In the genomic region with DNA sequence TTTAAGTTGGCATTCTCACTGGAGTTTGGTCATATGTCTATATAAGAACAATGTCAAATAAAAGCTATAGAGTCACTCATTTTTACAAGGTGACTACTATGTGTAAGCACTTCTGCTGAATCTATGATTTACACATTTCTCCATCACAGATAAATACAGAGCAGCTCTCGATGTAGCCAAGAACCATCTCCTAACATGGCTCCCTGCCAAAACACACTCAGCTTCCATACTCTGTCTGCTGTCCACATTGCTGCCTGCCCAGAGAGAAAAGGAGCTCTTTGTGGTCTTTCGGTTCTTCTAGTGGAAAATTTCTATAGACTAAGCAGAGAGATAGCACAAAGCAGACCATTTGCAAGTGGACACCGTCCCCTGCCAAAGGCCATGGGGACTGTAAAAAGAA, we compare ENCODE assay signal across 9 cellular contexts.
DNase-seq lines count a peak whose midpoint lies in the region; ATAC-seq and TF ChIP-seq lines count a peak whose summit lies in the region.
"Had no signal": no experiment of that assay in that cellular context is flagged by ENCODE, and none has a peak within 500 bp of the region (broad histone marks: within the 10 kb centered on the region; RNA-seq: fewer than 3 reads in every experiment).

No MANE protein-coding gene starts in this region.

- H3K9me3 Mint-ChIP-seq in GM23338, result no peaks in the 10 kb centered on the region
- no peaks in the 10 kb centered on the region for H3K9me3 Mint-ChIP-seq in endodermal cell

- H3K4me1 ChIP-seq in GM23338 (ENCODE audit: insufficient read depth) (peaks cover 6% of the 10 kb centered on the region; the same call in 1 of the 2 replicates), endodermal cell (ENCODE audit: control insufficient read depth, insufficient read depth, low read length) (no peaks in the 10 kb centered on the region)

- no peak overlapping the region for H3K4me2 ChIP-seq in GM23338

- H3F3A ChIP-seq in GM23338 (replicated peaks; ENCODE audit: low read depth), result no peaks in the 10 kb centered on the region

- DNase-seq in GM23338 (ENCODE audit: low spot score), result no peak
- DNase-seq in NCI-H2227 (lab: John Stamatoyannopoulos, UW; ENCODE audit: unreplicated experiment), result peak; percentile 57
- no peak for DNase-seq in endodermal cell
- DNase-seq in pons (ENCODE audit: low spot score), result peak; percentile 72
- DNase-seq in SIG-M5 treated with dmso at 0.1 percent for 504 hours (lab: John Stamatoyannopoulos, UW; ENCODE audit: unreplicated experiment), result no peak
- DNase-seq: T-helper 1 cell had no signal

- H3K27me3 Mint-ChIP-seq in GM23338 (ENCODE audit: insufficient read depth, low read depth, poor library complexity) (no peaks in the 10 kb centered on the region), endodermal cell (ENCODE audit: insufficient read depth) (no peaks in the 10 kb centered on the region)

- H3K4me3 ChIP-seq in GM23338, result no peak overlapping the region
- no peak overlapping the region for H3K4me3 ChIP-seq in endodermal cell (ENCODE audit: low read length)

- no peaks in the 10 kb centered on the region for H3K79me2 ChIP-seq in GM23338 (replicated peaks; ENCODE audit: insufficient read depth)

- H3K4me1 Mint-ChIP-seq in GM23338 (peaks cover 4% of the 10 kb centered on the region; the same call in 2 of the 3 replicates), endodermal cell (no peaks in the 10 kb centered on the region)

- H3K4me3 Mint-ChIP-seq in GM23338 (no peak overlapping the region), endodermal cell (no peak overlapping the region)

- H3K9me2 ChIP-seq in GM23338 (ENCODE audit: insufficient read depth), result 0 out of 2 replicates have a peak, but pooled peaks cover 3% of the 10 kb centered on the region

- H3K36me3 Mint-ChIP-seq in GM23338 (ENCODE audit: low read depth) (no peaks in the 10 kb centered on the region), endodermal cell (ENCODE audit: low read depth) (no peaks in the 10 kb centered on the region)

- peak overlapping the region; percentile 79; the same call in 1 of the 2 replicates for H2AFZ ChIP-seq in GM23338

- H3K27ac Mint-ChIP-seq in GM23338, result no peak overlapping the region
- no peak overlapping the region for H3K27ac Mint-ChIP-seq in endodermal cell

- WGBS in endodermal cell (ENCODE audit: insufficient coverage in 1 of 2, insufficient read length in 1 of 2), 2 experiments, result 85 to 99% methylated on average over 2 to 3 of the region's 3 CpGs

- no peaks in the 10 kb centered on the region for H4K20me1 ChIP-seq in GM23338 (replicated peaks; ENCODE audit: insufficient read depth)

- H3K27ac ChIP-seq in GM23338 (ENCODE audit: low read depth) (no peak overlapping the region), endodermal cell (ENCODE audit: low read depth, low read length) (peak overlapping the region; percentile 29)

- ATAC-seq in GM23338, result no peak
- ATAC-seq in HG03378 (IDR thresholded peaks at IDR 0.05; ENCODE audit: unreplicated experiment), result no peak
- ATAC-seq in esophagus mucosa, result no peak
- ATAC-seq in HG03045 (IDR thresholded peaks at IDR 0.05; ENCODE audit: unreplicated experiment), result no peak

- H3K9me3 ChIP-seq in endodermal cell (ENCODE audit: control insufficient read depth, low read length), result no peaks in the 10 kb centered on the region

- H3K9ac ChIP-seq in endodermal cell (ENCODE audit: extremely low read depth, low read length, poor library complexity, severe bottlenecking), result no peak overlapping the region

- H3K36me3 ChIP-seq in GM23338 (ENCODE audit: insufficient read depth), result no peaks in the 10 kb centered on the region
- no peaks in the 10 kb centered on the region for H3K36me3 ChIP-seq in endodermal cell (ENCODE audit: control insufficient read depth, insufficient read depth, low read length)

- no peaks in the 10 kb centered on the region for H3K27me3 ChIP-seq in GM23338 (ENCODE audit: insufficient read depth)
- no peaks in the 10 kb centered on the region for H3K27me3 ChIP-seq in endodermal cell (ENCODE audit: control insufficient read depth, insufficient read depth, low read length, poor library complexity, severe bottlenecking)

- TF ChIP-seq CTCF in GM23338 (conservative IDR thresholded peaks at IDR 0.05; ENCODE audit: low read depth in 2 of 2) (no peak), endodermal cell (conservative IDR thresholded peaks at IDR 0.05) (no peak)

TF ChIP-seq in GM23338, 12 proteins besides CTCF, POLR2A, EP300 and RAD21 (continues in another document):
- TF ChIP-seq ZNF462 (CRISPR knock-in tag; IDR thresholded peaks at IDR 0.05) (no peak), EZH2phosphoT487 (IDR thresholded peaks at IDR 0.05; ENCODE audit: unreplicated experiment) (no peak), REST (IDR thresholded peaks at IDR 0.05; ENCODE audit: unreplicated experiment) (no peak)

Comparison
In these comparisons a context has a peak if more than half of its experiments do, and no peak if none do; other contexts are left out.
1. DNase-seq: peak in NCI-H2227 (single experiment) and pons (single experiment); none in GM23338 (single experiment), endodermal cell (single experiment) and SIG-M5 treated with dmso at 0.1 percent for 504 hours (single experiment).